In the genomic region with DNA sequence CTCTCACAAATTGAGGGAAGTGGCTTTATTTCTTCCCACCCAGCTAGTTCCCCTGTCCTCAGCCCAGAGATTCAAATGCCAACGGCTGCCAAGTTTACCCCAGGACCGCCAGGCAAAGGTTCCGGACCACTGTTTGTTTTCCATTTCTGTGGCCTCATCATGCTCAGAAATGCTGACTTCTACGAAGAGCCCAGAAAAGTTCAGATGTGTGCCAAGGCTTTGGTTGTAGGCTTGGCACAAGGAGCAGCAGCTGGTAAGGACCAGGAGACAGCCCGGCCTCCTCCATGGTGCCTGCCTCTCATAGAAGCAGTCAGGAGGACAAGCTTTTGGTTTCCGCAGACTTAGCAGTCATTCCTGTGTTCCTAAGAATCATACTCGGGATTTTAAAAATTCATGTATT, we compare ENCODE assay signal across 1 cellular context.
TF ChIP-seq lines count a peak whose summit lies in the region.

No MANE protein-coding gene starts in this region.

TF ChIP-seq in GM23338, 12 proteins besides CTCF, POLR2A, EP300 and RAD21 (continued from another document):
- TF ChIP-seq, protein P1, sequence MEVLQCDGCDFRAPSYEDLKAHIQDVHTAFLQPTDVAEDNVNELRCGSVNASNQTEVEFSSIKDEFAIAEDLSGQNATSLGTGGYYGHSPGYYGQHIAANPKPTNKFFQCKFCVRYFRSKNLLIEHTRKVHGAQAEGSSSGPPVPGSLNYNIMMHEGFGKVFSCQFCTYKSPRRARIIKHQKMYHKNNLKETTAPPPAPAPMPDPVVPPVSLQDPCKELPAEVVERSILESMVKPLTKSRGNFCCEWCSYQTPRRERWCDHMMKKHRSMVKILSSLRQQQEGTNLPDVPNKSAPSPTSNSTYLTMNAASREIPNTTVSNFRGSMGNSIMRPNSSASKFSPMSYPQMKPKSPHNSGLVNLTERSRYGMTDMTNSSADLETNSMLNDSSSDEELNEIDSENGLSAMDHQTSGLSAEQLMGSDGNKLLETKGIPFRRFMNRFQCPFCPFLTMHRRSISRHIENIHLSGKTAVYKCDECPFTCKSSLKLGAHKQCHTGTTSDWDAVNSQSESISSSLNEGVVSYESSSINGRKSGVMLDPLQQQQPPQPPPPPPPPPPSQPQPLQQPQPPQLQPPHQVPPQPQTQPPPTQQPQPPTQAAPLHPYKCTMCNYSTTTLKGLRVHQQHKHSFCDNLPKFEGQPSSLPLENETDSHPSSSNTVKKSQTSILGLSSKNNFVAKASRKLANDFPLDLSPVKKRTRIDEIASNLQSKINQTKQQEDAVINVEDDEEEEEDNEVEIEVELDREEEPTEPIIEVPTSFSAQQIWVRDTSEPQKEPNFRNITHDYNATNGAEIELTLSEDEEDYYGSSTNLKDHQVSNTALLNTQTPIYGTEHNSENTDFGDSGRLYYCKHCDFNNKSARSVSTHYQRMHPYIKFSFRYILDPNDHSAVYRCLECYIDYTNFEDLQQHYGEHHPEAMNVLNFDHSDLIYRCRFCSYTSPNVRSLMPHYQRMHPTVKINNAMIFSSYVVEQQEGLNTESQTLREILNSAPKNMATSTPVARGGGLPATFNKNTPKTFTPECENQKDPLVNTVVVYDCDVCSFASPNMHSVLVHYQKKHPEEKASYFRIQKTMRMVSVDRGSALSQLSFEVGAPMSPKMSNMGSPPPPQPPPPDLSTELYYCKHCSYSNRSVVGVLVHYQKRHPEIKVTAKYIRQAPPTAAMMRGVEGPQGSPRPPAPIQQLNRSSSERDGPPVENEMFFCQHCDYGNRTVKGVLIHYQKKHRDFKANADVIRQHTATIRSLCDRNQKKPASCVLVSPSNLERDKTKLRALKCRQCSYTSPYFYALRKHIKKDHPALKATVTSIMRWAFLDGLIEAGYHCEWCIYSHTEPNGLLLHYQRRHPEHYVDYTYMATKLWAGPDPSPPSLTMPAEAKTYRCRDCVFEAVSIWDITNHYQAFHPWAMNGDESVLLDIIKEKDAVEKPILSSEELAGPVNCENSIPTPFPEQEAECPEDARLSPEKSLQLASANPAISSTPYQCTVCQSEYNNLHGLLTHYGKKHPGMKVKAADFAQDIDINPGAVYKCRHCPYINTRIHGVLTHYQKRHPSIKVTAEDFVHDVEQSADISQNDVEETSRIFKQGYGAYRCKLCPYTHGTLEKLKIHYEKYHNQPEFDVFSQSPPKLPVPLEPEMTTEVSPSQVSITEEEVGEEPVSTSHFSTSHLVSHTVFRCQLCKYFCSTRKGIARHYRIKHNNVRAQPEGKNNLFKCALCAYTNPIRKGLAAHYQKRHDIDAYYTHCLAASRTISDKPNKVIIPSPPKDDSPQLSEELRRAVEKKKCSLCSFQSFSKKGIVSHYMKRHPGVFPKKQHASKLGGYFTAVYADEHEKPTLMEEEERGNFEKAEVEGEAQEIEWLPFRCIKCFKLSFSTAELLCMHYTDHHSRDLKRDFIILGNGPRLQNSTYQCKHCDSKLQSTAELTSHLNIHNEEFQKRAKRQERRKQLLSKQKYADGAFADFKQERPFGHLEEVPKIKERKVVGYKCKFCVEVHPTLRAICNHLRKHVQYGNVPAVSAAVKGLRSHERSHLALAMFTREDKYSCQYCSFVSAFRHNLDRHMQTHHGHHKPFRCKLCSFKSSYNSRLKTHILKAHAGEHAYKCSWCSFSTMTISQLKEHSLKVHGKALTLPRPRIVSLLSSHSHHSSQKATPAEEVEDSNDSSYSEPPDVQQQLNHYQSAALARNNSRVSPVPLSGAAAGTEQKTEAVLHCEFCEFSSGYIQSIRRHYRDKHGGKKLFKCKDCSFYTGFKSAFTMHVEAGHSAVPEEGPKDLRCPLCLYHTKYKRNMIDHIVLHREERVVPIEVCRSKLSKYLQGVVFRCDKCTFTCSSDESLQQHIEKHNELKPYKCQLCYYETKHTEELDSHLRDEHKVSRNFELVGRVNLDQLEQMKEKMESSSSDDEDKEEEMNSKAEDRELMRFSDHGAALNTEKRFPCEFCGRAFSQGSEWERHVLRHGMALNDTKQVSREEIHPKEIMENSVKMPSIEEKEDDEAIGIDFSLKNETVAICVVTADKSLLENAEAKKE (CRISPR knock-in tag; IDR thresholded peaks at IDR 0.05) = no peak
